ENCODE assay signal across 19 cellular contexts in the genomic region with DNA sequence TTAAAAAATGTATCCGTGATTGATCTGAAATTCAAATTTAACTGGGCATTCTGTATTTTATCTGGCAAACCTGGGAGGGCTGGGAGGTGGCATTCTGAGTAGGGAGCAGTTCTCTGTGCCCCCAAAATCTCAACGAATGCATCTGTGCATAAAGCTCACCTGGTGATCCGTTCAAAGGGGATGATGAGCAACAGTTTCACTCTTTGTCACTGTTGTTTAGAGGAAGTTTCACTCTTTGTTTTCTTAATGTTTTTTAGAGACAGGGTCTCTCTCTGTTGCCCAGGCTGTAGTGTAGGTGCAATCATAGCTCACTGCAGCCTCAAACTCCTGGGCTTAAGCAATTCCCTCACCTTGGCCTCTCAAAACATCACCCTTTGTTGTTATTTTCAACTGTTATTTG.
DNase-seq lines count a peak whose midpoint lies in the region; ATAC-seq and TF ChIP-seq lines count a peak whose summit lies in the region.
"Had no signal": no experiment of that assay in that cellular context is flagged by ENCODE, and none has a peak within 500 bp of the region (broad histone marks: within the 10 kb centered on the region; RNA-seq: fewer than 3 reads in every experiment).

No MANE protein-coding gene starts in this region.

- H3K27ac ChIP-seq in substantia nigra (ENCODE audit: low read depth, low read length, poor library complexity, severe bottlenecking) = no peak overlapping the region
- H3K27ac ChIP-seq: cardiac muscle cell had no signal

- no peaks in the 10 kb centered on the region; the same call in 1 of the 2 replicates for H3K9me3 ChIP-seq in BE2C
- H3K9me3 ChIP-seq: MG63 had no signal

- no peak for TF ChIP-seq CTCF in BE2C (IDR thresholded peaks at IDR 0.05; ENCODE audit: low read depth, low read length)

- no peaks in the 10 kb centered on the region for H3K27me3 ChIP-seq in BE2C
- H3K27me3 ChIP-seq: cardiac muscle cell, MG63 had no signal

- DNase-seq in NCI-H1105 (lab: John Stamatoyannopoulos, UW) = no peak
- DNase-seq in BE2C = no peak
- DNase-seq in NOMO-1 (lab: John Stamatoyannopoulos, UW; ENCODE audit: unreplicated experiment in 2 of 2) = no peak
- no peak for DNase-seq in substantia nigra (lab: John Stamatoyannopoulos, UW)
- DNase-seq: activated CD4-positive, alpha-beta T cell treated with anti-CD3 and anti-CD28 coated beads, Interleukin-2, amount 50 U/mL, for 48 hours; activated naive CD8-positive, alpha-beta T cell treated with anti-CD3 and anti-CD28 coated beads, Interleukin-2, amount 50 U/mL, for 24 hours; GOT3; MG63; midbrain; NCI-H2029 treated with DMSO at 0.1 percent for 48 hours; NCI-H526 treated with DMSO at 0.1 percent for 48 hours; stimulated activated CD4-positive, alpha-beta T cell treated with anti-CD3 and anti-CD28 coated beads, Interleukin-1b, Interleukin-23, amount 100 ng/mL, for 48 hours had no signal

- TF ChIP-seq POLR2A in GM18505 (IDR thresholded peaks at IDR 0.05; ENCODE audit: borderline replicate concordance, extremely low read depth, insufficient read depth, insufficient read length) = no peak

- peaks cover 32% of the 10 kb centered on the region for H3K4me1 ChIP-seq in BE2C

- H3K4me3 ChIP-seq in BE2C (ENCODE audit: low read depth, low read length) = no peak overlapping the region
- H3K4me3 ChIP-seq: cardiac muscle cell, MG63 had no signal

- H3K36me3 ChIP-seq in BE2C = no peaks in the 10 kb centered on the region
- H3K36me3 ChIP-seq: cardiac muscle cell, MG63 had no signal

- ATAC-seq in GM18505 (IDR thresholded peaks at IDR 0.05; ENCODE audit: unreplicated experiment) (peak; percentile 90), GM19463 (IDR thresholded peaks at IDR 0.05; ENCODE audit: unreplicated experiment) (peak; percentile 86), HG02884 (IDR thresholded peaks at IDR 0.05; ENCODE audit: unreplicated experiment) (peak; percentile 66), HG03520 (IDR thresholded peaks at IDR 0.05; ENCODE audit: unreplicated experiment) (peak; percentile 92)
- ATAC-seq: activated naive CD8-positive, alpha-beta T cell treated with anti-CD3 and anti-CD28 coated beads, Interleukin-2, amount 50 U/mL, for 24 hours; HepG2; sciatic nerve had no signal
